Comparison of ENCODE assay signal across 18 cellular contexts in genomic region chr15:72979754-72980153, GRCh38.
DNase-seq lines count a peak whose midpoint lies in the region; ATAC-seq and TF ChIP-seq lines count a peak whose summit lies in the region.
"Had no signal": no experiment of that assay in that cellular context is flagged by ENCODE, and none has a peak within 500 bp of the region (broad histone marks: within the 10 kb centered on the region; RNA-seq: fewer than 3 reads in every experiment).

No MANE protein-coding gene starts in this region.

- TF ChIP-seq RAD21 in IMR-90 (IDR thresholded peaks at IDR 0.05; ENCODE audit: low read length) = no peak

- no CpG with 5 or more reads among the region's 7 CpGs for WGBS in IMR-90 (ENCODE audit: extremely low coverage in 2 of 2, insufficient read length in 1 of 2), 2 experiments
- 68 to 74% (median 71%) methylated on average over 7 of the region's 7 CpGs for WGBS in ovary, 3 donors

- no TSS peak for BruUV-seq in IMR-90 (replicated peaks; lab: Mats Ljungman, UMichigan)

- H3K23ac ChIP-seq in IMR-90 (ENCODE audit: low read depth, low read length) = no peak overlapping the region; the same call in 1 of the 2 replicates

- CTCF ChIA-PET in IMR-90 (lab: Yijun Ruan, JAX) = interaction anchor here (0.7 kb wide), 1 partner anchor 13 kb away, joined by 4 read pairs; no protein-coding TSS in a partner anchor

- H4K20me1 ChIP-seq in IMR-90 (ENCODE audit: insufficient read depth, low read length) = no peaks in the 10 kb centered on the region
- H4K20me1 ChIP-seq in fibroblast of lung (ENCODE audit: control insufficient read depth, extremely low read depth, insufficient read depth, low read length) = no peaks in the 10 kb centered on the region
- H4K20me1 ChIP-seq: BLaER1 treated with 17β-estradiol and CSF1 and Interleukin-3, amounts not matched to agents 10 nM and 100 nM had no signal

- H3K9ac ChIP-seq in IMR-90 (ENCODE audit: low read depth, low read length) = no peak overlapping the region
- H3K9ac ChIP-seq in fibroblast of lung (ENCODE audit: insufficient read depth, low read length) = no peak overlapping the region
- H3K9ac ChIP-seq: BLaER1 treated with 17β-estradiol and CSF1 and Interleukin-3, amounts not matched to agents 10 nM and 100 nM had no signal

- in situ Hi-C loops in IMR-90 (cut with MboI; ENCODE audit: low sequenced_read_pairs) = no loop called here

- no peak overlapping the region for H2BK5ac ChIP-seq in IMR-90 (ENCODE audit: low read depth, low read length, poor library complexity, severe bottlenecking)

- no peaks in the 10 kb centered on the region for H3K9me1 ChIP-seq in IMR-90 (ENCODE audit: insufficient read depth, low read length)

- no peak overlapping the region for H3K56ac ChIP-seq in IMR-90 (ENCODE audit: extremely low read depth, insufficient read depth, low read length)

- H2AFZ ChIP-seq in IMR-90 (replicated peaks; ENCODE audit: low read length, poor library complexity) (no peak overlapping the region), fibroblast of lung (ENCODE audit: low read length) (peak overlapping the region; percentile 15)

- TF ChIP-seq POLR2A in IMR-90 (IDR thresholded peaks at IDR 0.05; ENCODE audit: low read depth, low read length) (no peak), ovary (IDR thresholded peaks at IDR 0.05) (no peak)

- ATAC-seq in left ventricle myocardium superior (no peak), IMR-90 (ENCODE audit: low read depth) (no peak)
- no peak for ATAC-seq in activated T-helper 17 cell treated with anti-CD3 and anti-CD28 coated beads, Interleukin-2, amount 50 U/mL, for 72 hours (replicated peaks)
- ATAC-seq: CD8-positive, alpha-beta T cell had no signal

- TF ChIP-seq EP300 in ovary (IDR thresholded peaks at IDR 0.05) = no peak

- no peak overlapping the region; the same call in 1 of the 2 replicates for H3K18ac ChIP-seq in IMR-90 (ENCODE audit: low read depth, low read length)

- H2BK20ac ChIP-seq in IMR-90 (ENCODE audit: low read depth, low read length) = no peak overlapping the region

- no peak overlapping the region for H2AK9ac ChIP-seq in IMR-90 (replicated peaks; ENCODE audit: low read depth, low read length, poor library complexity)

- no peak overlapping the region for H2AK5ac ChIP-seq in IMR-90 (ENCODE audit: low read depth, low read length)

- no peak for TF ChIP-seq CTCF in right atrium auricular region (IDR thresholded peaks at IDR 0.05)
- no peak for TF ChIP-seq CTCF in 22Rv1 (IDR thresholded peaks at IDR 0.05)
- no peak for TF ChIP-seq CTCF in IMR-90 (conservative IDR thresholded peaks at IDR 0.05; ENCODE audit: low read depth, low read length)
- TF ChIP-seq CTCF in fibroblast of lung (conservative IDR thresholded peaks at IDR 0.05 in 1 of 2, IDR thresholded peaks at IDR 0.05 in 1 of 2; ENCODE audit: low read depth in 1 of 2, low read length in 2 of 2) = no peak
- TF ChIP-seq CTCF in ovary (IDR thresholded peaks at IDR 0.05) = no peak

- H4K5ac ChIP-seq in IMR-90 (ENCODE audit: low read depth, low read length) = no peak overlapping the region

- no peak overlapping the region for H3K4ac ChIP-seq in IMR-90 (ENCODE audit: low read depth, low read length)

- H3K27ac ChIP-seq in right atrium auricular region (no peak overlapping the region), 22Rv1 (peak overlapping the region; percentile 24; the same call in 1 of the 2 replicates), IMR-90 (ENCODE audit: insufficient read depth, low read length) (no peak overlapping the region), fibroblast of lung (ENCODE audit: insufficient read depth, low read length) (no peak overlapping the region), ovary (no peak overlapping the region)
- H3K27ac ChIP-seq: BLaER1 treated with 17β-estradiol and CSF1 and Interleukin-3, amounts not matched to agents 10 nM and 100 nM; C4-2B had no signal

- no peaks in the 10 kb centered on the region for H3K4me1 Mint-ChIP-seq in activated T-helper 17 cell treated with anti-CD3 and anti-CD28 coated beads, Interleukin-2, amount 50 U/mL, for 72 hours
- H3K4me1 Mint-ChIP-seq: B cell had no signal

- DNase-seq in right atrium auricular region (ENCODE audit: low spot score) (peak; percentile 11), left ventricle myocardium superior (no peak), IMR-90 (no peak), fibroblast of lung (ENCODE audit: low read depth in 2 of 2) (no peak), ovary (no peak)
- DNase-seq: 8988T; AML-193; Caco-2; Calu3; CD4-positive, alpha-beta T cell; CD8-positive, alpha-beta T cell; DMS79 treated with DMSO at 0.1 percent for 48 hours; GF-D8 had no signal

- H3K27me3 ChIP-seq in right atrium auricular region (no peaks in the 10 kb centered on the region), IMR-90 (ENCODE audit: control insufficient read depth, insufficient read depth, low read length) (peaks cover 7% of the 10 kb centered on the region), fibroblast of lung (ENCODE audit: control insufficient read depth, insufficient read depth, low read length) (no peaks in the 10 kb centered on the region), ovary (no peaks in the 10 kb centered on the region)
- H3K27me3 ChIP-seq: BLaER1 treated with 17β-estradiol and CSF1 and Interleukin-3, amounts not matched to agents 10 nM and 100 nM had no signal

- H4K91ac ChIP-seq in IMR-90 (ENCODE audit: insufficient read depth, low read depth, low read length) = no peak overlapping the region

- dilution Hi-C loops in IMR-90 (cut with HindIII; ENCODE audit: low sequenced_read_pairs, unreplicated experiment) = no loop called here

- H3K4me2 ChIP-seq in IMR-90 (ENCODE audit: low read depth, low read length) (no peak overlapping the region), fibroblast of lung (ENCODE audit: extremely low read depth, insufficient read depth, low read length) (no peak overlapping the region)
- H3K4me2 ChIP-seq: BLaER1 treated with 17β-estradiol and CSF1 and Interleukin-3, amounts not matched to agents 10 nM and 100 nM had no signal

- no peaks in the 10 kb centered on the region for H3K9me3 Mint-ChIP-seq in activated T-helper 17 cell treated with anti-CD3 and anti-CD28 coated beads, Interleukin-2, amount 50 U/mL, for 72 hours
- H3K9me3 Mint-ChIP-seq: CD4-positive, alpha-beta T cell; CD8-positive, alpha-beta T cell had no signal

- H3K4me3 ChIP-seq in right atrium auricular region (no peak overlapping the region), IMR-90 (ENCODE audit: insufficient read depth, low read depth, low read length) (no peak overlapping the region), fibroblast of lung (replicated peaks in 1 of 4; ENCODE audit: control extremely low read depth in 1 of 4, insufficient read depth in 1 of 4, low read depth in 3 of 4, low read length in 4 of 4) (no peak overlapping the region), ovary (no peak overlapping the region)
- H3K4me3 ChIP-seq: BLaER1 treated with 17β-estradiol and CSF1 and Interleukin-3, amounts not matched to agents 10 nM and 100 nM had no signal

- no peak overlapping the region for H3K4me3 Mint-ChIP-seq in activated T-helper 17 cell treated with anti-CD3 and anti-CD28 coated beads, Interleukin-2, amount 50 U/mL, for 72 hours
- H3K4me3 Mint-ChIP-seq: B cell; CD4-positive, alpha-beta T cell; CD8-positive, alpha-beta T cell had no signal

- H3K9me3 ChIP-seq in right atrium auricular region (no peaks in the 10 kb centered on the region), IMR-90 (ENCODE audit: control insufficient read depth, insufficient read depth, low read length) (peaks cover 2% of the 10 kb centered on the region; the same call in 1 of the 2 replicates), fibroblast of lung (ENCODE audit: control insufficient read depth, insufficient read depth, low read depth, low read length) (no peaks in the 10 kb centered on the region), ovary (no peaks in the 10 kb centered on the region)
- H3K9me3 ChIP-seq: Caco-2 had no signal

- no peak overlapping the region for H3K27ac Mint-ChIP-seq in activated T-helper 17 cell treated with anti-CD3 and anti-CD28 coated beads, Interleukin-2, amount 50 U/mL, for 72 hours
- H3K27ac Mint-ChIP-seq: B cell; CD4-positive, alpha-beta T cell; CD8-positive, alpha-beta T cell had no signal

- no peaks in the 10 kb centered on the region for H3K79me2 ChIP-seq in fibroblast of lung (ENCODE audit: control insufficient read depth, insufficient read depth, low read length)

- H3K27me3 Mint-ChIP-seq in activated T-helper 17 cell treated with anti-CD3 and anti-CD28 coated beads, Interleukin-2, amount 50 U/mL, for 72 hours = peaks cover 26% of the 10 kb centered on the region

- H4K8ac ChIP-seq in IMR-90 (ENCODE audit: low read depth in 2 of 2, low read length in 2 of 2) = no peak overlapping the region

- H3K4me1 ChIP-seq in right atrium auricular region (no peaks in the 10 kb centered on the region), IMR-90 (ENCODE audit: control insufficient read depth, insufficient read depth, low read length) (peaks cover 3% of the 10 kb centered on the region; the same call in 1 of the 2 replicates), fibroblast of lung (ENCODE audit: control insufficient read depth, extremely low read depth, insufficient read depth, low read length) (no peaks in the 10 kb centered on the region), ovary (ENCODE audit: insufficient read depth) (no peaks in the 10 kb centered on the region)
- H3K4me1 ChIP-seq: BLaER1 treated with 17β-estradiol and CSF1 and Interleukin-3, amounts not matched to agents 10 nM and 100 nM; Caco-2 had no signal

- no peaks in the 10 kb centered on the region for H3K36me3 Mint-ChIP-seq in activated T-helper 17 cell treated with anti-CD3 and anti-CD28 coated beads, Interleukin-2, amount 50 U/mL, for 72 hours (ENCODE audit: low read depth)
- H3K36me3 Mint-ChIP-seq: CD8-positive, alpha-beta T cell had no signal

- no peak overlapping the region for H3K14ac ChIP-seq in IMR-90 (replicated peaks; ENCODE audit: low read depth, low read length)

- H3K36me3 ChIP-seq in right atrium auricular region (no peaks in the 10 kb centered on the region), IMR-90 (ENCODE audit: control insufficient read depth, insufficient read depth, low read length) (no peaks in the 10 kb centered on the region), fibroblast of lung (ENCODE audit: control insufficient read depth, insufficient read depth, low read length) (no peaks in the 10 kb centered on the region), ovary (no peaks in the 10 kb centered on the region)
- H3K36me3 ChIP-seq: BLaER1 treated with 17β-estradiol and CSF1 and Interleukin-3, amounts not matched to agents 10 nM and 100 nM had no signal

- intact Hi-C loops in left ventricle myocardium superior (cut with micrococcal nuclease) (no loop called here), IMR-90 (cut with micrococcal nuclease) (no loop called here), ovary (cut with DNase I) (no loop called here)

- POLR2A ChIA-PET in IMR-90 (lab: Charles Lee; ENCODE audit: unreplicated experiment) = interaction anchor here (1.7 kb wide), 1 partner anchor 9 kb away, joined by 5 read pairs; no protein-coding TSS in a partner anchor

- H2BK15ac ChIP-seq in IMR-90 (ENCODE audit: low read depth, low read length) = no peak overlapping the region

- no peak overlapping the region for H2BK120ac ChIP-seq in IMR-90 (ENCODE audit: low read depth, low read length)

- no peaks in the 10 kb centered on the region for H3K79me1 ChIP-seq in IMR-90 (ENCODE audit: low read depth in 1 of 2, low read length in 2 of 2)

TF ChIP-seq in IMR-90, 13 proteins besides CTCF, POLR2A, EP300 and RAD21 (continues in another document):
- TF ChIP-seq SMC3 (IDR thresholded peaks at IDR 0.05; ENCODE audit: low read depth, low read length) = no peak
